In the genomic region with DNA sequence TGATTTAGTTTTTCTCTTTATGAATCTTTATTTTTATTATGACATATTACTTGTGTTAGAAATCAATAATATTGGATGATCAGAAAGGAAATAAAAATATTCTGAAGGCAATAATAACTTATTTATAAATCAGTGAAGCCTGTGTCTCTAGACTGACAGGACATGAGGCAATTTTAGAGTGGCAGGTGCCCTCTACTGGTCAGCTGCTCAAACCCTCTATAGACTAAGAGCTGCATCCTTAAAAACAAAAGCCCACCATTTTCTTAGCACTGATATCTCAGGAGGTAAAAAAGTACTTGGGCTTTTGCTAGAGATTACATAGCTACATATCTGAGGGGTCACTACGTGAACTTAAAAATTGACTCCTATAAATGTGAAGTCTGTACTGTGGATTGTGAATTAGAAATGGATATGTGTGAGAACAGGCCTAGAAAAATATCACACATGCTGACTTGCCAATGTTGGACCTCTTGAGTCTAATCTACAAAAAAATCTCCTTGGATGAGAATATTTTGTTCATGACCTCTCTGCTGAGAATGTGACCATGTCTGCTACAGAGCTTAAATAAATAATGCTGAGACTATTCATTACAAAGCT, we compare ENCODE assay signal across 8 cellular contexts.
DNase-seq lines count a peak whose midpoint lies in the region; ATAC-seq and TF ChIP-seq lines count a peak whose summit lies in the region.

No MANE protein-coding gene starts in this region.

- no peak overlapping the region for H2AFZ ChIP-seq in OCI-LY1 (ENCODE audit: low read length)

- H3K9ac ChIP-seq in OCI-LY1 (ENCODE audit: low read length) (no peak overlapping the region), endodermal cell (ENCODE audit: extremely low read depth, low read length, poor library complexity, severe bottlenecking) (no peak overlapping the region)

- H3K4me1 ChIP-seq in OCI-LY1 (ENCODE audit: insufficient read depth, low read length, severe bottlenecking) (no peaks in the 10 kb centered on the region), endodermal cell (ENCODE audit: control insufficient read depth, insufficient read depth, low read length) (no peaks in the 10 kb centered on the region), mucosa of descending colon (ENCODE audit: low read depth) (no peaks in the 10 kb centered on the region)

- no peaks in the 10 kb centered on the region for H3K36me3 Mint-ChIP-seq in endodermal cell (ENCODE audit: low read depth)

- ATAC-seq in mucosa of descending colon: peak; percentile 55

- no peaks in the 10 kb centered on the region for H3K4me1 Mint-ChIP-seq in endodermal cell

- H3K27me3 Mint-ChIP-seq in endodermal cell (ENCODE audit: insufficient read depth): no peaks in the 10 kb centered on the region

- H3K4me3 Mint-ChIP-seq in endodermal cell: no peak overlapping the region

- H3K4me3 ChIP-seq in OCI-LY1 (ENCODE audit: low read depth, low read length, poor library complexity, severe bottlenecking) (no peak overlapping the region), endodermal cell (ENCODE audit: low read length) (no peak overlapping the region), mucosa of descending colon (no peak overlapping the region)

- no peaks in the 10 kb centered on the region for H3F3A ChIP-seq in OCI-LY1 (ENCODE audit: insufficient read depth, low read length)

- no peaks in the 10 kb centered on the region for H3K9me2 ChIP-seq in OCI-LY1 (ENCODE audit: low read depth, low read length)

- no peak overlapping the region for H3K4me2 ChIP-seq in OCI-LY1 (ENCODE audit: low read length)

- TF ChIP-seq CTCF in GM13977 (IDR thresholded peaks at IDR 0.05; ENCODE audit: extremely low read depth, insufficient read depth, missing control alignments): peak; percentile 36
- TF ChIP-seq CTCF in OCI-LY1 (IDR thresholded peaks at IDR 0.05; ENCODE audit: low read length): peak; percentile 60
- peak; percentile 89 for TF ChIP-seq CTCF in endodermal cell (conservative IDR thresholded peaks at IDR 0.05)
- no peak for TF ChIP-seq CTCF in mucosa of descending colon (IDR thresholded peaks at IDR 0.05)

- no peak overlapping the region for H3K27ac ChIP-seq in OCI-LY1 (ENCODE audit: low read depth, low read length, poor library complexity, severe bottlenecking)
- no peak overlapping the region for H3K27ac ChIP-seq in endodermal cell (ENCODE audit: low read depth, low read length)

- no peak overlapping the region for H3K27ac Mint-ChIP-seq in endodermal cell

- H3K9me3 Mint-ChIP-seq in endodermal cell: no peaks in the 10 kb centered on the region

- peak; percentile 51 for DNase-seq in A172 (ENCODE audit: low spot score)
- no peak for DNase-seq in GM13977 (ENCODE audit: low spot score)
- peak; percentile 76 for DNase-seq in endodermal cell
- peak in 1 of 3 donors; percentile 74 for DNase-seq in mucosa of descending colon
- no peak for DNase-seq in NCI-H2227 treated with DMSO at 0.1 percent for 48 hours (lab: John Stamatoyannopoulos, UW)
- DNase-seq in NCI-H2196 treated with DMSO at 0.1 percent for 48 hours (lab: John Stamatoyannopoulos, UW; ENCODE audit: unreplicated experiment): no peak
- DNase-seq in amniotic stem cell (lab: John Stamatoyannopoulos, UW): no peak

- intact Hi-C loops in mucosa of descending colon (cut with DNase I, micrococcal nuclease): no loop called here

- H3K27me3 ChIP-seq in OCI-LY1 (ENCODE audit: insufficient read depth, low read length): no peaks in the 10 kb centered on the region
- H3K27me3 ChIP-seq in endodermal cell (ENCODE audit: control insufficient read depth, insufficient read depth, low read length, poor library complexity, severe bottlenecking): no peaks in the 10 kb centered on the region

- no peaks in the 10 kb centered on the region for H4K20me1 ChIP-seq in OCI-LY1 (ENCODE audit: insufficient read depth, low read length)

- in situ Hi-C loops in GM13977 (cut with MboI; ENCODE audit: low pct_unique_long_range_greater_than_20kb, low sequenced_read_pairs, unreplicated experiment): no loop called here

- no peaks in the 10 kb centered on the region for H3K79me2 ChIP-seq in OCI-LY1 (ENCODE audit: insufficient read depth, low read length)

- H3K36me3 ChIP-seq in OCI-LY1 (ENCODE audit: insufficient read depth, low read length) (no peaks in the 10 kb centered on the region), endodermal cell (ENCODE audit: control insufficient read depth, insufficient read depth, low read length) (no peaks in the 10 kb centered on the region), mucosa of descending colon (ENCODE audit: low read depth) (no peaks in the 10 kb centered on the region)

- WGBS in endodermal cell (ENCODE audit: insufficient coverage in 1 of 2, insufficient read length in 1 of 2), 2 experiments: 67% methylated on average over 1 of the region's 1 CpG; no CpG with 5 or more reads in 1 of the 2 experiments

- H3K9me3 ChIP-seq in OCI-LY1 (ENCODE audit: low read length) (no peaks in the 10 kb centered on the region), endodermal cell (ENCODE audit: control insufficient read depth, low read length) (no peaks in the 10 kb centered on the region), mucosa of descending colon (no peaks in the 10 kb centered on the region)

Comparison
In these comparisons a context has a peak if more than half of its experiments do, and no peak if none do; other contexts are left out.
1. DNase-seq: peak in A172 (single experiment) and endodermal cell (single experiment); none in GM13977 (single experiment), NCI-H2227 treated with DMSO at 0.1 percent for 48 hours (single experiment), NCI-H2196 treated with DMSO at 0.1 percent for 48 hours (single experiment) and amniotic stem cell (single experiment).